Comparison of ENCODE assay signal across 1 cellular context in genomic region chr18:48452863-48453323, GRCh38.
TF ChIP-seq lines count a peak whose summit lies in the region.

No MANE protein-coding gene starts in this region.

TF ChIP-seq in IMR-90, 13 proteins besides CTCF, POLR2A, EP300 and RAD21 (continued from another document):
- TF ChIP-seq, protein P1, sequence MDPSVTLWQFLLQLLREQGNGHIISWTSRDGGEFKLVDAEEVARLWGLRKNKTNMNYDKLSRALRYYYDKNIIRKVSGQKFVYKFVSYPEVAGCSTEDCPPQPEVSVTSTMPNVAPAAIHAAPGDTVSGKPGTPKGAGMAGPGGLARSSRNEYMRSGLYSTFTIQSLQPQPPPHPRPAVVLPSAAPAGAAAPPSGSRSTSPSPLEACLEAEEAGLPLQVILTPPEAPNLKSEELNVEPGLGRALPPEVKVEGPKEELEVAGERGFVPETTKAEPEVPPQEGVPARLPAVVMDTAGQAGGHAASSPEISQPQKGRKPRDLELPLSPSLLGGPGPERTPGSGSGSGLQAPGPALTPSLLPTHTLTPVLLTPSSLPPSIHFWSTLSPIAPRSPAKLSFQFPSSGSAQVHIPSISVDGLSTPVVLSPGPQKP (IDR thresholded peaks at IDR 0.05; ENCODE audit: borderline replicate concordance, low read depth, low read length): no peak
- TF ChIP-seq, protein P2, sequence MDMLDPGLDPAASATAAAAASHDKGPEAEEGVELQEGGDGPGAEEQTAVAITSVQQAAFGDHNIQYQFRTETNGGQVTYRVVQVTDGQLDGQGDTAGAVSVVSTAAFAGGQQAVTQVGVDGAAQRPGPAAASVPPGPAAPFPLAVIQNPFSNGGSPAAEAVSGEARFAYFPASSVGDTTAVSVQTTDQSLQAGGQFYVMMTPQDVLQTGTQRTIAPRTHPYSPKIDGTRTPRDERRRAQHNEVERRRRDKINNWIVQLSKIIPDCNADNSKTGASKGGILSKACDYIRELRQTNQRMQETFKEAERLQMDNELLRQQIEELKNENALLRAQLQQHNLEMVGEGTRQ (IDR thresholded peaks at IDR 0.05; ENCODE audit: low read depth, low read length): no peak
- TF ChIP-seq RFX5 (IDR thresholded peaks at IDR 0.05; ENCODE audit: low read depth, low read length) (no peak), RCOR1 (IDR thresholded peaks at IDR 0.05; ENCODE audit: insufficient replicate concordance, low read length) (no peak), CHD1 (IDR thresholded peaks at IDR 0.05; ENCODE audit: low read depth, low read length) (no peak), NFE2L2 (IDR thresholded peaks at IDR 0.05; ENCODE audit: low read depth, low read length) (no peak), FOS (IDR thresholded peaks at IDR 0.05; ENCODE audit: low read depth, low read length) (no peak), BHLHE40 (IDR thresholded peaks at IDR 0.05; ENCODE audit: low read depth, low read length) (no peak), SMC3 (IDR thresholded peaks at IDR 0.05; ENCODE audit: low read depth, low read length) (no peak), CEBPB (IDR thresholded peaks at IDR 0.05; ENCODE audit: low read depth, low read length) (no peak), MAZ (IDR thresholded peaks at IDR 0.05; ENCODE audit: borderline replicate concordance, low read depth, low read length) (no peak), MXI1 (IDR thresholded peaks at IDR 0.05; ENCODE audit: borderline replicate concordance, low read depth, low read length) (no peak)
TF ChIP-seq in IMR-90: peak in this region for 0.
